Comparison of ENCODE assay signal across 1 cellular context in genomic region chr5:34576849-34577248, GRCh38.
TF ChIP-seq lines count a peak whose summit lies in the region.

No MANE protein-coding gene starts in this region.

TF ChIP-seq in HEK293, 187 proteins besides CTCF, POLR2A, EP300 and RAD21 (continued from another document):
- no peak for TF ChIP-seq ZNF692 (tag by site-specific recombination; IDR thresholded peaks at IDR 0.05)
- TF ChIP-seq TSHZ1 (tag by site-specific recombination; IDR thresholded peaks at IDR 0.05; ENCODE audit: borderline replicate concordance) = 0 out of 2 replicates have a peak, but pooled peaks have one; percentile 15
- TF ChIP-seq INSM2 (tag by site-specific recombination; IDR thresholded peaks at IDR 0.05) = no peak
- no peak for TF ChIP-seq ZBTB1 (tag by site-specific recombination; IDR thresholded peaks at IDR 0.05)
- TF ChIP-seq ZIC2 (tag by site-specific recombination; IDR thresholded peaks at IDR 0.05) = peak; percentile 54; the same call in 1 of the 2 replicates
- peak; percentile 72; the same call in 1 of the 2 replicates for TF ChIP-seq YY1 (tag by site-specific recombination; IDR thresholded peaks at IDR 0.05)
- peak; percentile 49; the same call in 1 of the 2 replicates for TF ChIP-seq ZNF561 (tag by site-specific recombination; IDR thresholded peaks at IDR 0.05; ENCODE audit: borderline replicate concordance)
- TF ChIP-seq ZNF169 (tag by site-specific recombination; IDR thresholded peaks at IDR 0.05) = no peak
TF ChIP-seq in HEK293: peak in this region for 22.
